ENCODE assay signal across 8 cellular contexts in the genomic region with DNA sequence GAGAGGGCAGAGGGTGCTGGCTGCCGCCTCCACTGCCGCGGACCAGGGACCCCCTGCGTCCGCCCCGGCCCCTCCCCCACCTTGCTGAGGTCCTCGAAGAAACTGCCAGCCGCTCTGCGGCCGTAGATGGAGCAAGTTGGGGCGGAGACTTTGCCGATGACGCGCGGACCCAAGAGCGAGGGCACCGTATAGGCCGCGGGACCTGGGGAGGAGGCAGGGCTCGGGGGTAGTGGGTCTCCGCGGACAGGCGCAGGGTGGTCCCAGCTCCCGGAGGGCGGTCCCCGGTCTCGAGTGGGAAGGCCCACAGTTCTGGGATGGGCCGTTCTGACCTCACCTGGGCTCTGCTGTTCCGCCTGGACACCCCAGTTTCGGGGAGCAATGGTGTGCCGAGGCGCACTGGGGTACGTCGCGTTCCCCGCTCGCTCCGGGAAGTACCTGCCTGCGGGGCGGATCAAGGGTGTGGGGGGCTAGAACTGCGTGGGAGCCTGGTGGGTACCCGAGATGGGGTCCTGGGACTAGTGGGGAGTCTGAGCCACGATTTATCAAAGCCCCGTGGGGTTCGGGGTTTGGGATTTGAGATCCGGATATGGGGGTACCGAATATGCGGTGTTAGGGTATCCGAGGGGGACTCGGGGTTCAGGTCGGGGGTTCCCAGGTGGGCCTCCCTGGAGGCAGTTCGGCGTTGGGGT. TPM values are rescaled to one million over a fixed set of nuclear protein-coding genes. Genes with fewer than 3 reads are reported as not detected.
A peak's percentile ranks its signal among the peaks of the same experiment; 100 is the strongest.
DNase-seq lines count a peak whose midpoint lies in the region; ATAC-seq lines count a peak whose summit lies in the region.

No MANE protein-coding gene starts in this region.

- peaks cover 6% of the 10 kb centered on the region for H3K4me1 ChIP-seq in mesodermal cell (ENCODE audit: control insufficient read depth, insufficient read depth, low read length, poor library complexity, severe bottlenecking)

- ATAC-seq in GM18511 (IDR thresholded peaks at IDR 0.05; ENCODE audit: unreplicated experiment) (peak; percentile 26), GM19328 (IDR thresholded peaks at IDR 0.05; ENCODE audit: unreplicated experiment) (no peak)

- H3K27ac ChIP-seq in mesodermal cell (ENCODE audit: low read depth, low read length, severe bottlenecking) = no peak overlapping the region

- peak overlapping the region; percentile 44 for H3K4me3 ChIP-seq in mesodermal cell (ENCODE audit: extremely low read depth, insufficient read depth, low read length, poor library complexity, severe bottlenecking)

- DNase-seq in NCI-H1436 treated with DMSO at 0.1 percent for 48 hours (lab: John Stamatoyannopoulos, UW) (peak; percentile 17), amniotic stem cell (lab: John Stamatoyannopoulos, UW) (no peak)
- DNase-seq in activated CD4-positive, alpha-beta T cell treated with anti-CD3 and anti-CD28 coated beads, Interleukin-2, amount 50 U/mL, for 4 hours = peak; percentile 77 to 78
- peak; percentile 62 for DNase-seq in effector CD4-positive, alpha-beta T cell
- DNase-seq in stimulated activated CD8-positive, alpha-beta memory T cell treated with anti-CD3 and anti-CD28 coated beads, Interleukin-2, amount 100 ng/mL, for 1 hour (ENCODE audit: low read depth in 2 of 2) = peak; percentile 52 to 70

- no peaks in the 10 kb centered on the region for H3K9me3 ChIP-seq in mesodermal cell (ENCODE audit: control insufficient read depth, low read length)

- no peaks in the 10 kb centered on the region for H3K36me3 ChIP-seq in mesodermal cell (ENCODE audit: control insufficient read depth, insufficient read depth, low read length)

- WGBS in mesodermal cell (ENCODE audit: insufficient coverage in 2 of 2), 2 experiments = 13 to 16% methylated on average over 42 to 48 of the region's 53 CpGs

RNA-seq across cellular contexts. Expression of a gene that starts 1.2 kb away (rescaled TPM):
- 2.6 TPM for polyA plus RNA-seq in mesodermal cell (2013, experiment 1 of 2)
- polyA plus RNA-seq in mesodermal cell (2013, experiment 2 of 2) = 2.0 TPM

RNA-seq across cellular contexts. Expression of a gene that starts 5.6 kb away (rescaled TPM):
- polyA plus RNA-seq in mesodermal cell (2013, experiment 1 of 2) = 1.7 TPM
- polyA plus RNA-seq in mesodermal cell (2013, experiment 2 of 2) = 0.91 TPM

RNA-seq across cellular contexts. Expression of a gene that starts 14.7 kb away (rescaled TPM):
- not detected for polyA plus RNA-seq in mesodermal cell (2013, experiment 1 of 2)
- polyA plus RNA-seq in mesodermal cell (2013, experiment 2 of 2) = 0.10 TPM

RNA-seq across cellular contexts. Expression of a gene that starts 23.0 kb away (rescaled TPM):
- polyA plus RNA-seq in mesodermal cell (2013, experiment 1 of 2) = 33.4 TPM
- 27.2 TPM for polyA plus RNA-seq in mesodermal cell (2013, experiment 2 of 2)

RNA-seq across cellular contexts. Expression of a gene that starts 23.5 kb away (rescaled TPM):
- 59.7 TPM for polyA plus RNA-seq in mesodermal cell (2013, experiment 1 of 2)
- polyA plus RNA-seq in mesodermal cell (2013, experiment 2 of 2) = 48.3 TPM
